Comparison of ENCODE assay signal across 20 cellular contexts in genomic region chr15:51770902-51771301, GRCh38. TPM values are rescaled to one million over a fixed set of nuclear protein-coding genes. Genes with fewer than 3 reads are reported as not detected.
DNase-seq lines count a peak whose midpoint lies in the region; TF ChIP-seq lines count a peak whose summit lies in the region.
"Had no signal": no experiment of that assay in that cellular context is flagged by ENCODE, and none has a peak within 500 bp of the region (broad histone marks: within the 10 kb centered on the region; RNA-seq: fewer than 3 reads in every experiment).

No MANE protein-coding gene starts in this region.

- DNase-seq in DMS 273 treated with DMSO at 0.1 percent for 48 hours (lab: John Stamatoyannopoulos, UW): peak; percentile 23
- peak; percentile 87 for DNase-seq in NCI-H524 treated with DMSO at 0.1 percent for 48 hours (lab: John Stamatoyannopoulos, UW)
- DNase-seq in amniotic epithelial cell (ENCODE audit: low read depth): peak; percentile 66
- DNase-seq in putamen (ENCODE audit: low spot score): peak; percentile 52
- no peak for DNase-seq in activated effector memory CD4-positive, alpha-beta T cell treated with Interleukin-2 at 50 U/mL for 16 hours
- DNase-seq in mammary epithelial cell: no peak
- DNase-seq in glutamatergic neuron: no peak
- DNase-seq: ACHN; BE2C; C1 segment of cervical spinal cord; CD4-positive, CD25-positive, alpha-beta regulatory T cell; CD8-positive, alpha-beta memory T cell; COR-L47; DMS153; DMS79; GDM1; GOT3; H7; HFFc6; IMR-90 had no signal

- intact Hi-C loops in mammary epithelial cell (cut with micrococcal nuclease): no loop called here

- peaks cover 10% of the 10 kb centered on the region for H3K36me3 Mint-ChIP-seq in glutamatergic neuron (ENCODE audit: unreplicated experiment)

- BruUV-seq in mammary epithelial cell (replicated peaks; lab: Mats Ljungman, UMichigan): no TSS peak

- WGBS in mammary epithelial cell (ENCODE audit: low coverage, missing lambda C conversion rate): 91% methylated on average over 3 of the region's 3 CpGs

- H3K27me3 Mint-ChIP-seq in glutamatergic neuron (ENCODE audit: unreplicated experiment): no peaks in the 10 kb centered on the region
- H3K27me3 Mint-ChIP-seq: CD4-positive, CD25-positive, alpha-beta regulatory T cell; CD8-positive, alpha-beta memory T cell had no signal

- dilution Hi-C loops in mammary epithelial cell (cut with HindIII; ENCODE audit: low sequenced_read_pairs): no loop called here

- H3K4me3 Mint-ChIP-seq in glutamatergic neuron (ENCODE audit: unreplicated experiment): no peak overlapping the region
- H3K4me3 Mint-ChIP-seq: CD4-positive, CD25-positive, alpha-beta regulatory T cell; CD8-positive, alpha-beta memory T cell; HFFc6 had no signal

- H4K20me1 ChIP-seq in mammary epithelial cell (ENCODE audit: insufficient read depth, low read length): no peaks in the 10 kb centered on the region

- H3K79me2 ChIP-seq in mammary epithelial cell (ENCODE audit: insufficient read depth, low read length): no peaks in the 10 kb centered on the region

- no peak overlapping the region for H3K27ac ChIP-seq in mammary epithelial cell (ENCODE audit: insufficient read depth, low read depth, low read length)

- no peak overlapping the region for H3K4me2 ChIP-seq in mammary epithelial cell (ENCODE audit: insufficient read depth, low read depth, low read length)

- H3K4me1 ChIP-seq in mammary epithelial cell (ENCODE audit: insufficient read depth, low read length): no peaks in the 10 kb centered on the region
- H3K4me1 ChIP-seq: BE2C had no signal

- no peak overlapping the region for H2AFZ ChIP-seq in mammary epithelial cell (ENCODE audit: low read depth, low read length)

- no peak overlapping the region for H3K4me3 ChIP-seq in mammary epithelial cell (replicated peaks in 1 of 3; ENCODE audit: insufficient read depth in 1 of 3, low read depth in 2 of 3, low read length in 3 of 3)

- peaks cover 2% of the 10 kb centered on the region for H3K9me3 Mint-ChIP-seq in glutamatergic neuron (ENCODE audit: unreplicated experiment)
- H3K9me3 Mint-ChIP-seq: CD4-positive, CD25-positive, alpha-beta regulatory T cell; CD8-positive, alpha-beta memory T cell; HFFc6 had no signal

- H3K4me1 Mint-ChIP-seq in glutamatergic neuron (ENCODE audit: low read depth, unreplicated experiment): no peaks in the 10 kb centered on the region

- no peak overlapping the region for H3K9ac ChIP-seq in mammary epithelial cell (ENCODE audit: insufficient read depth, low read length)

- H3K27me3 ChIP-seq in mammary epithelial cell (ENCODE audit: insufficient read depth, low read length): no peaks in the 10 kb centered on the region
- H3K27me3 ChIP-seq: BE2C had no signal

- H3K36me3 ChIP-seq in mammary epithelial cell (ENCODE audit: insufficient read depth, low read length): no peaks in the 10 kb centered on the region

- CTCF ChIA-PET in mammary epithelial cell (lab: Charles Lee; ENCODE audit: low non-redundant PET): no interaction called here

- TF ChIP-seq CTCF in mammary epithelial cell (conservative IDR thresholded peaks at IDR 0.05 in 1 of 2, IDR thresholded peaks at IDR 0.05 in 1 of 2; ENCODE audit: extremely low read depth in 1 of 2, insufficient read depth in 1 of 2, low read depth in 1 of 2, low read length in 2 of 2) (no peak), glutamatergic neuron (IDR thresholded peaks at IDR 0.05; ENCODE audit: partially characterized antibody, unreplicated experiment) (no peak)

- H3K27ac Mint-ChIP-seq in glutamatergic neuron (ENCODE audit: unreplicated experiment): no peak overlapping the region
- H3K27ac Mint-ChIP-seq: CD4-positive, CD25-positive, alpha-beta regulatory T cell; HFFc6 had no signal

- in situ Hi-C loops in mammary epithelial cell (cut with MboI; ENCODE audit: low sequenced_read_pairs in 2 of 2): loop anchor here in 1 of 2 donors (5.0 kb wide), 1 partner anchor 129 kb away; no protein-coding TSS in a partner anchor

- no peaks in the 10 kb centered on the region for H3K9me3 ChIP-seq in mammary epithelial cell (replicated peaks; ENCODE audit: insufficient read depth, low read length)
- H3K9me3 ChIP-seq: BE2C had no signal

RNA-seq across cellular contexts. Expression of gene TMOD2, which starts 19.5 kb away (rescaled TPM):
- total RNA-seq in mammary epithelial cell (10 to 100 TPM; 11.2 to 14.8 TPM), glutamatergic neuron (ENCODE audit: unreplicated experiment) (75.0 TPM)
- 1.8 TPM for polyA plus RNA-seq in mammary epithelial cell
- 7.0 TPM for polyA minus RNA-seq in mammary epithelial cell

RNA-seq across cellular contexts. Expression of gene LYSMD2, which starts 33.4 kb away (rescaled TPM):
- total RNA-seq in mammary epithelial cell (1 to 10 TPM; 5.3 to 7.4 TPM), glutamatergic neuron (ENCODE audit: unreplicated experiment) (0.78 TPM)
- polyA plus RNA-seq in mammary epithelial cell: 8.4 TPM
- polyA minus RNA-seq in mammary epithelial cell: 5.3 TPM

RNA-seq across cellular contexts. Expression of gene TMOD3, which starts 58.6 kb away (rescaled TPM):
- total RNA-seq in mammary epithelial cell (100 to 1,000 TPM in 1 of 2 donors, 10 to 100 TPM in 1; 50.3 to 124 TPM), glutamatergic neuron (ENCODE audit: unreplicated experiment) (29.2 TPM)
- polyA plus RNA-seq in mammary epithelial cell: 22.2 TPM
- polyA minus RNA-seq in mammary epithelial cell: 58.6 TPM

Comparison
In these comparisons a context has a peak if more than half of its experiments do, and no peak if none do; other contexts are left out.
1. DNase-seq: peak in DMS 273 treated with DMSO at 0.1 percent for 48 hours (single experiment), NCI-H524 treated with DMSO at 0.1 percent for 48 hours (single experiment), amniotic epithelial cell (single experiment) and putamen (single experiment); none in activated effector memory CD4-positive, alpha-beta T cell treated with Interleukin-2 at 50 U/mL for 16 hours (single experiment), mammary epithelial cell (single experiment) and glutamatergic neuron (single experiment).